ENCODE assay signal across 32 cellular contexts in the genomic region with DNA sequence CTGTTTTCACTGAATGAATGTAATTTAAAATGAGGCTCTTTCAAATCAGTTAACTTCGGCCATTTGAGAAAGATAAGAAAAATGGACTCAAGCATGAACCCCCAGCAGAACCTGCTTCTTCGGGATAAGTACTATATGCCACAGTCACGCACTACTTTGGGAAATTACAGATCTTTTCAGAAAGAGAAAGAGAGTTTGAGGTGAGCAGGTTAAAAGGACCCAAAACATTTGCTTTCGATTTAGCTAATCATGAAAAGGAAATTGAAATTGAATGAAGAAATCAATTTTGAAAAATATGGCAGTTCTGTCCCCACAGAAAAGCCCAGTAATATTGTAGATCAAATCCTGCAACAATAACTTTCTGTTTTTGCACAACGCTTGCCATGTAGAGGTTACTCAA.
"Had no signal": no experiment of that assay in that cellular context is flagged by ENCODE, and none has a peak within 500 bp of the region (broad histone marks: within the 10 kb centered on the region; RNA-seq: fewer than 3 reads in every experiment).

No MANE protein-coding gene starts in this region.

- H2AFZ ChIP-seq: parathyroid adenoma had no signal

- H3K4me3 ChIP-seq: ovary, psoas muscle, skin epidermis, smooth muscle cell, spleen, thoracic aorta, thyroid gland, tibial nerve, upper lobe of left lung, vagina had no signal

- H3K4me1 Mint-ChIP-seq: naive thymus-derived CD8-positive, alpha-beta T cell; neural crest cell; stimulated activated memory B cell treated with anti-CD40 and anti-IgM and Interleukin-4, amounts not matched to agents 10 μg/mL and 1 μg/mL and 100 μg/mL, for 72 hours; stimulated activated naive CD8-positive, alpha-beta T cell treated with anti-CD3 and anti-CD28 coated beads, Interleukin-15, amount 100 ng/mL, for 72 hours had no signal

- DNase-seq: naive thymus-derived CD8-positive, alpha-beta T cell; nephron progenitor cell; occipital lobe; ovary; posterior cingulate gyrus; psoas muscle; right cardiac atrium; spleen; stimulated activated CD4-positive, alpha-beta T cell treated with anti-CD3 and anti-CD28 coated beads, Interleukin-12 subunit alpha, Interleukin-12 subunit beta, amount 100 ng/mL, for 4 hours; stimulated activated CD4-positive, alpha-beta T cell treated with anti-CD3 and anti-CD28 coated beads, Interleukin-1b, Interleukin-23, amount 100 ng/mL, for 48 hours; stimulated activated CD4-positive, alpha-beta T cell treated with anti-CD3 and anti-CD28 coated beads, Interleukin-4, amount 100 ng/mL, for 1 hour; stimulated activated CD4-positive, alpha-beta T cell treated with anti-CD3 and anti-CD28 coated beads, Interleukin-4, amount 100 ng/mL, for 4 hours; stimulated activated CD8-positive, alpha-beta memory T cell treated with anti-CD3 and anti-CD28 coated beads, Interleukin-4, amount 100 ng/mL, for 48 hours; stimulated activated naive CD4-positive, alpha-beta T cell; stimulated activated naive CD8-positive, alpha-beta T cell treated with anti-CD3 and anti-CD28 coated beads, Interleukin-15, amount 100 ng/mL, for 72 hours; stimulated activated naive CD8-positive, alpha-beta T cell treated with anti-CD3 and anti-CD28 coated beads, Interleukin-15, Interleukin-2, amounts not matched to agents 100 U/mL and 50 U/mL, for 24 hours; substantia nigra; thyroid gland; trophoblast cell; upper lobe of left lung had no signal

- H3K79me2 ChIP-seq: parathyroid adenoma had no signal

- H3K9me3 Mint-ChIP-seq: nephron progenitor cell; neural crest cell; stimulated activated memory B cell treated with anti-CD40 and anti-IgM and Interleukin-4, amounts not matched to agents 10 μg/mL and 1 μg/mL and 100 μg/mL, for 72 hours had no signal

- H3K4me3 Mint-ChIP-seq: naive thymus-derived CD8-positive, alpha-beta T cell; natural killer cell treated with Interleukin-12 subunit alpha and Interleukin-12 subunit beta and Interleukin-15 and Interleukin-18, amount 100 ng/mL, for 72 hours; nephron progenitor cell; neural crest cell; stimulated activated memory B cell treated with anti-CD40 and anti-IgM and Interleukin-4, amounts not matched to agents 10 μg/mL and 1 μg/mL and 100 μg/mL, for 72 hours; stimulated activated naive CD8-positive, alpha-beta T cell treated with anti-CD3 and anti-CD28 coated beads, Interleukin-15, amount 100 ng/mL, for 72 hours had no signal

- ATAC-seq: naive thymus-derived CD8-positive, alpha-beta T cell; natural killer cell treated with Interleukin-12 subunit alpha and Interleukin-12 subunit beta and Interleukin-15 and Interleukin-18, amount 100 ng/mL, for 72 hours; psoas muscle; right cardiac atrium; sciatic nerve; stimulated activated memory B cell treated with anti-CD40 and anti-IgM and Interleukin-4, amounts not matched to agents 10 μg/mL and 1 μg/mL and 100 μg/mL, for 72 hours; stimulated activated naive CD8-positive, alpha-beta T cell treated with anti-CD3 and anti-CD28 coated beads, Interleukin-15, amount 100 ng/mL, for 72 hours; stimulated activated naive CD8-positive, alpha-beta T cell treated with anti-CD3 and anti-CD28 coated beads, Interleukin-15, Interleukin-2, amounts not matched to agents 100 U/mL and 50 U/mL, for 24 hours had no signal

- H3K36me3 ChIP-seq: ovary, spleen, thoracic aorta, thyroid gland, tibial nerve, upper lobe of left lung, vagina had no signal

- H3K4me1 ChIP-seq: parathyroid adenoma, psoas muscle, spleen, thyroid gland, tibial nerve, upper lobe of left lung, vagina had no signal

- H3K27ac Mint-ChIP-seq: naive thymus-derived CD8-positive, alpha-beta T cell; natural killer cell treated with Interleukin-12 subunit alpha and Interleukin-12 subunit beta and Interleukin-15 and Interleukin-18, amount 100 ng/mL, for 72 hours; nephron progenitor cell; progenitor cell of endocrine pancreas; stimulated activated memory B cell treated with anti-CD40 and anti-IgM and Interleukin-4, amounts not matched to agents 10 μg/mL and 1 μg/mL and 100 μg/mL, for 72 hours; stimulated activated naive CD8-positive, alpha-beta T cell treated with anti-CD3 and anti-CD28 coated beads, Interleukin-15, amount 100 ng/mL, for 72 hours had no signal

- H3K36me3 Mint-ChIP-seq: naive thymus-derived CD8-positive, alpha-beta T cell; stimulated activated memory B cell treated with anti-CD40 and anti-IgM and Interleukin-4, amounts not matched to agents 10 μg/mL and 1 μg/mL and 100 μg/mL, for 72 hours had no signal

- FAIRE-seq: urothelium cell line had no signal

- H3K4me2 ChIP-seq: smooth muscle cell had no signal

- H3K27ac ChIP-seq: ovary, parathyroid adenoma, psoas muscle, skin epidermis, spleen, thoracic aorta, thyroid gland, tibial nerve, upper lobe of left lung, vagina had no signal

- H3K27me3 Mint-ChIP-seq: natural killer cell treated with Interleukin-12 subunit alpha and Interleukin-12 subunit beta and Interleukin-15 and Interleukin-18, amount 100 ng/mL, for 72 hours; stimulated activated naive CD8-positive, alpha-beta T cell treated with anti-CD3 and anti-CD28 coated beads, Interleukin-15, amount 100 ng/mL, for 72 hours had no signal

- H3K27me3 ChIP-seq: ovary, spleen, thyroid gland, tibial nerve, upper lobe of left lung, vagina had no signal

- H3K9me3 ChIP-seq: ovary, psoas muscle, spleen, thoracic aorta, thyroid gland, tibial nerve, upper lobe of left lung, vagina had no signal

- H3K9ac ChIP-seq: parathyroid adenoma had no signal
